1 cellular context compared by ENCODE assay signal in genomic region chr11:10410106-10410843, GRCh38.
TF ChIP-seq lines count a peak whose summit lies in the region.

No MANE protein-coding gene starts in this region.

TF ChIP-seq in A549, 52 proteins besides CTCF, POLR2A, EP300 and RAD21 (continued from another document):
- no peak for TF ChIP-seq TFCP2L1 (CRISPR knock-in tag; IDR thresholded peaks at IDR 0.05)
- TF ChIP-seq HOXB13 (CRISPR knock-in tag; IDR thresholded peaks at IDR 0.05; ENCODE audit: low read depth): no peak
- no peak for TF ChIP-seq HDAC2 (IDR thresholded peaks at IDR 0.05)
- no peak for TF ChIP-seq TP53 (CRISPR knock-in tag; IDR thresholded peaks at IDR 0.05)
- TF ChIP-seq ESRRA (IDR thresholded peaks at IDR 0.05; ENCODE audit: borderline replicate concordance, low read length): no peak
- no peak for TF ChIP-seq SMC3 (IDR thresholded peaks at IDR 0.05)
- TF ChIP-seq JUN (IDR thresholded peaks at IDR 0.05): no peak
- TF ChIP-seq SREBF2 (IDR thresholded peaks at IDR 0.05): no peak
- TF ChIP-seq POLR2AphosphoS2 (conservative IDR thresholded peaks at IDR 0.05; ENCODE audit: low read length): no peak
- no peak for TF ChIP-seq REST (IDR thresholded peaks at IDR 0.05)
